ENCODE assay signal across 8 cellular contexts in the genomic region with DNA sequence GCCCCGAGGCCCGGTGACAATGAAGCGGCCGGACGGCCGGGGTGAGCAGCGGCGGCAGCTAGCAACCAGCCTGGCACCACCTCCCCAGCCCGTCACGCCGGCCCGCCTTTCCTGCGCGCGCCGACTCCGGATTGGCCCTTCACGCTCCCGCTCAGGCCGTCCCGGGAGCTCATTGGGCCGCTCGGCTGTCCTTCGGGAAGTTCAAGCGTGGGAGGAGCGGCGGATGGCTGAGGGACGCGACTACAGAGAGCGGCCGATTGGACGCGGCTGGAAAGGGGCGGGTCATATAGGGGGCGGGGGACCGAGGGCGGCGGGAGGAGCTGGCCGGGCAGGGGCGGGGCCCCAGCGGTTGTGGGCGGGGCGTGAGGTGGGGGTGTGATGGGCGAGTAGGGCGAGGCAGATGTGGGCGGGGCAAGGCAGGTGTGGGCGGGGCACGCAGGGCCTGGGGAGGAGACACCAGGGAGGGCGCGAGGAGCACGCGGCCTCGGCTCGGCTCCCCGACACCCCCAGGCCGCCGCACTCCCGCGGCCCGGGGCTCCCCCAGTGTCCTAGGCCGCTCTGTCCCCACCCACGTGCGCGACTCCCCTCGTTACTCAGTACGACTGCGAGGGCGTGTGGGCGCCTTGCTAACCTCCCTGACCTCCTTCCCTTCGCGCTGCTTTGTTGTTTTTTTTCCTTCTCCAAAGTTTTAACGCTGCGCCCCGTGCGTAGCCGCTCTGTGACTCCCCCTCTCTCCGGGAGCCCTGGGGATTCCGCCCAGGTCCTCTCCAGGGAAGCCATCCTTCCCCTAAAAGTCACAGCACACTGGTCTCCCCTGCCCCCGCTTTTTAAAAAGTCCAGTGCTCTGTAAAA.
DNase-seq lines count a peak whose midpoint lies in the region; ATAC-seq and TF ChIP-seq lines count a peak whose summit lies in the region.

A gene (minus strand): TSS at position 60 of the 852 bp plus-strand sequence. CDS start 2,909 bp downstream, outside the sequence.

- no peak for TF ChIP-seq CTCF in AG10803 (conservative IDR thresholded peaks at IDR 0.05; ENCODE audit: low read length)

- ATAC-seq in GM19043 (IDR thresholded peaks at IDR 0.05; ENCODE audit: low read depth, unreplicated experiment) (peak; percentile 94), HG03378 (IDR thresholded peaks at IDR 0.05; ENCODE audit: unreplicated experiment) (peak; percentile 81)
- ATAC-seq in activated CD4-positive, CD25-positive, alpha-beta regulatory T cell treated with anti-CD3 and anti-CD28 coated beads, Interleukin-2, amount 50 U/mL, for 24 hours = peak; percentile 98

- H3K4me3 ChIP-seq in AG10803 (ENCODE audit: low read length) = peak within 1 kb of the TSS; percentile 69

- DNase-seq in AG10803 (ENCODE audit: low read depth) (peak; percentile 98), NCI-H446 treated with DMSO at 0.1 percent for 48 hours (lab: John Stamatoyannopoulos, UW) (peak; percentile 93), cerebellar cortex (ENCODE audit: low spot score) (peak; percentile 98), islet precursor cell (peak; percentile 100)
- peak; percentile 100 for DNase-seq in stimulated activated CD4-positive, alpha-beta T cell treated with anti-CD3 and anti-CD28 coated beads, Interleukin-12 subunit alpha, Interleukin-12 subunit beta, amount 100 ng/mL, for 4 hours

Comparison
In these comparisons a context has a peak if more than half of its experiments do, and no peak if none do; other contexts are left out.
1. Peak in every context shown above with its lines: DNase-seq, ATAC-seq and H3K4me3 ChIP-seq.